Comparison of ENCODE assay signal across 13 cellular contexts in genomic region chr2:133841905-133842304, GRCh38.
DNase-seq lines count a peak whose midpoint lies in the region; ATAC-seq and TF ChIP-seq lines count a peak whose summit lies in the region.
"Had no signal": no experiment of that assay in that cellular context is flagged by ENCODE, and none has a peak within 500 bp of the region (broad histone marks: within the 10 kb centered on the region; RNA-seq: fewer than 3 reads in every experiment).

No MANE protein-coding gene starts in this region.

- TF ChIP-seq CTCF in HFF-Myc (IDR thresholded peaks at IDR 0.05; ENCODE audit: low read depth, low read length, missing control alignments) = no peak
- no peak for TF ChIP-seq CTCF in astrocyte of the cerebellum (IDR thresholded peaks at IDR 0.05; ENCODE audit: low read depth, low read length, missing control alignments)
- TF ChIP-seq CTCF in heart right ventricle (IDR thresholded peaks at IDR 0.05) = no peak
- no peak for TF ChIP-seq CTCF in testis (IDR thresholded peaks at IDR 0.05)
- TF ChIP-seq CTCF in GM23338 (conservative IDR thresholded peaks at IDR 0.05; ENCODE audit: low read depth in 2 of 2) = no peak

- H3K27me3 ChIP-seq in heart right ventricle (no peaks in the 10 kb centered on the region), testis (no peaks in the 10 kb centered on the region), GM23338 (ENCODE audit: insufficient read depth) (no peaks in the 10 kb centered on the region)

- no peak overlapping the region for H3K4me2 ChIP-seq in GM23338

- H3K4me1 Mint-ChIP-seq in GM23338 = peaks cover 6% of the 10 kb centered on the region

- H3K4me3 Mint-ChIP-seq in GM23338 = no peak overlapping the region

- H3K27ac ChIP-seq in heart right ventricle (peak overlapping the region in 6 of 10 donors; percentile 8 to 56 (median 30)), testis (peak overlapping the region in 1 of 2 donors; percentile 75), GM23338 (ENCODE audit: low read depth) (no peak overlapping the region)

- H3K9me2 ChIP-seq in GM23338 (ENCODE audit: insufficient read depth) = no peaks in the 10 kb centered on the region

- no peaks in the 10 kb centered on the region for H3K79me2 ChIP-seq in GM23338 (replicated peaks; ENCODE audit: insufficient read depth)

- H3K4me1 ChIP-seq in heart right ventricle = peaks cover 0 to 16% (median 7%) of the 10 kb centered on the region in 9 donors
- H3K4me1 ChIP-seq in testis = peaks cover 3% of the 10 kb centered on the region
- no peaks in the 10 kb centered on the region for H3K4me1 ChIP-seq in GM23338 (ENCODE audit: insufficient read depth)

- 0 out of 3 replicates have a peak, but pooled peaks cover under 1% of the 10 kb centered on the region for H3K9me3 Mint-ChIP-seq in GM23338

- H3F3A ChIP-seq in GM23338 (replicated peaks; ENCODE audit: low read depth) = no peaks in the 10 kb centered on the region

- no peak overlapping the region for H3K27ac Mint-ChIP-seq in GM23338

- H4K20me1 ChIP-seq in GM23338 (replicated peaks; ENCODE audit: insufficient read depth) = no peaks in the 10 kb centered on the region

- H3K27me3 Mint-ChIP-seq in GM23338 (ENCODE audit: insufficient read depth, low read depth, poor library complexity) = peaks cover 6% of the 10 kb centered on the region

- H3K4me3 ChIP-seq in HFF-Myc (replicated peaks; ENCODE audit: low read depth, low read length) (no peak overlapping the region), astrocyte of the cerebellum (ENCODE audit: low read depth, low read length) (no peak overlapping the region), heart right ventricle (no peak overlapping the region), testis (no peak overlapping the region), GM23338 (no peak overlapping the region)

- no peaks in the 10 kb centered on the region for H3K36me3 Mint-ChIP-seq in GM23338 (ENCODE audit: low read depth)

- ATAC-seq in heart right ventricle (peak; percentile 62 to 87 (median 66)), HG02588 (IDR thresholded peaks at IDR 0.05; ENCODE audit: unreplicated experiment) (no peak), GM23338 (no peak)
- ATAC-seq: stimulated activated naive CD8-positive, alpha-beta T cell treated with anti-CD3 and anti-CD28 coated beads, Interleukin-15, Interleukin-2, amounts not matched to agents 100 U/mL and 50 U/mL, for 24 hours had no signal

- intact Hi-C loops in heart right ventricle (cut with DNase I) = loop anchor here in 6 of 10 donors (2.0 to 10.0 kb wide), 4 partner anchors 277 to 1297 kb away; partner anchors contain the start of gene NCKAP5 (in 2 of the 6)
- intact Hi-C loops in testis (cut with DNase I; ENCODE audit: low total_unique reads) = no loop called here

- peak; percentile 37 for DNase-seq in HFF-Myc (ENCODE audit: extremely low read depth, low read depth)
- peak; percentile 73 for DNase-seq in astrocyte of the cerebellum (ENCODE audit: low read depth)
- peak in 1 of 2 donors; percentile 16 for DNase-seq in heart right ventricle
- DNase-seq in testis = peak; percentile 62
- no peak for DNase-seq in NCI-H1048 (lab: John Stamatoyannopoulos, UW)
- DNase-seq in T-helper 2 cell = no peak
- no peak for DNase-seq in GM23338 (ENCODE audit: low spot score)
- DNase-seq: activated CD4-positive, alpha-beta T cell treated with anti-CD3 and anti-CD28 coated beads for 1 hour; erythroblast; GF-D8; midbrain; stimulated activated naive CD8-positive, alpha-beta T cell treated with anti-CD3 and anti-CD28 coated beads, Interleukin-15, Interleukin-2, amounts not matched to agents 100 U/mL and 50 U/mL, for 24 hours had no signal

- no peaks in the 10 kb centered on the region for H3K36me3 ChIP-seq in heart right ventricle
- H3K36me3 ChIP-seq in testis (ENCODE audit: low read depth, missing control alignments) = no peaks in the 10 kb centered on the region
- H3K36me3 ChIP-seq in GM23338 (ENCODE audit: insufficient read depth) = no peaks in the 10 kb centered on the region

- in situ Hi-C loops in astrocyte of the cerebellum (cut with HindIII; ENCODE audit: low sequenced_read_pairs) = no loop called here

- TF ChIP-seq POLR2A in testis (IDR thresholded peaks at IDR 0.05) = no peak

- H3K9me3 ChIP-seq in heart right ventricle (no peaks in the 10 kb centered on the region), testis (no peaks in the 10 kb centered on the region)

- no peak overlapping the region for H2AFZ ChIP-seq in GM23338

- WGBS in heart right ventricle, 2 donors = 44 to 51% methylated on average over 4 of the region's 4 CpGs
- 43 to 52% methylated on average over 4 of the region's 4 CpGs for WGBS in testis, 2 donors

TF ChIP-seq in GM23338, 12 proteins besides CTCF, POLR2A, EP300 and RAD21:
- no peak for TF ChIP-seq ZNF462 (CRISPR knock-in tag; IDR thresholded peaks at IDR 0.05)

Comparison
In these comparisons a context has a peak if more than half of its experiments do, and no peak if none do; other contexts are left out.
1. DNase-seq: peak in HFF-Myc (single experiment), astrocyte of the cerebellum (single experiment) and testis (single experiment); none in NCI-H1048 (single experiment), T-helper 2 cell (0 of 5) and GM23338 (single experiment).
2. ATAC-seq: peak in heart right ventricle (8 of 8); none in HG02588 (single experiment) and GM23338 (single experiment).